In the genomic region with DNA sequence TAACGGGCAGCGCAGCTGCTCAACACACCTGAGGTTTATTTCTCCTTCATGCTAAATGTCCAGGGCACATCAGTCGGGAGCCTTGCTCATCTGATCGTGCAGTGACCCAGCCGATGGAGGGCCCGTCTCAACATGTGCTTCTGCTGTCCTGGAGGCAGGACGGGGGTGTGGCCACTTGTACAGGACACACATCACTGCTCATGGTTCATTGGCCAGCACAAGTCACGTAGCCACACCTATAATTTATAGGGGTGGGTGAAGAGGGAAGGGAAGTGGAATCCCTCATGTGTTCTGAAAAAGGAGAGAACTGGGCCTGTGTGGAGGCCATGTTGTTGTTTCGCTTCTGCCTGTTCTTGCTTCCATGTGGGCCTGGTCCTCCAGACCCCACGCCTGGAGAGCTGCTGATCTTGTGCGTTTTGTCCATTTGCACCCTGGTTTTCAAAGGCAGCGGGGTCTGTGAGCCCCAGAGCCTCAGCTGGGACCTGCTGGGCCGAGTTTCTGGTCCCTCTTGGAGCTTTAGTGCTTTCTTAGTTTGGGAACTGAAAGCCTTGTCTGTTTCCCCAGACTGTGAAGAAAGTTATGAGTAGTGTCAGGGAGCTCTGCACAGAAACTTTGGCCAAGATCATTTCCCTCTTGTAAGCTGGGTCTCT, we compare ENCODE assay signal across 9 cellular contexts.
DNase-seq lines count a peak whose midpoint lies in the region; ATAC-seq and TF ChIP-seq lines count a peak whose summit lies in the region.
"Had no signal": no experiment of that assay in that cellular context is flagged by ENCODE, and none has a peak within 500 bp of the region (broad histone marks: within the 10 kb centered on the region; RNA-seq: fewer than 3 reads in every experiment).

No MANE protein-coding gene starts in this region.

- CTCF ChIA-PET in A673 (lab: Charles Lee), result no interaction called here

- intact Hi-C loops in A673 (cut with micrococcal nuclease; ENCODE audit: unreplicated experiment), result no loop called here

- H3K27ac ChIP-seq in SJCRH30, result no peak overlapping the region
- H3K27ac ChIP-seq in A673 (ENCODE audit: low read depth, low read length, poor library complexity, severe bottlenecking), result no peak overlapping the region
- H3K27ac ChIP-seq: SK-N-MC had no signal

- peak; percentile 82 for ATAC-seq in HG03159 (IDR thresholded peaks at IDR 0.05; ENCODE audit: unreplicated experiment)

- peak overlapping the region; percentile 69 for H3K27ac Mint-ChIP-seq in T-helper 2 cell treated with Interferon-gamma antibody and Interleukin-4, amounts not matched to agents 5 μg/mL and 100 μg/mL, for 36 hours
- peak overlapping the region in 4 of 5 experiments; percentile 16 to 89 (median 56) for H3K27ac Mint-ChIP-seq in brain

- peaks cover 13% of the 10 kb centered on the region for H3K4me1 Mint-ChIP-seq in T-helper 2 cell treated with Interferon-gamma antibody and Interleukin-4, amounts not matched to agents 5 μg/mL and 100 μg/mL, for 36 hours (ENCODE audit: low read depth)
- H3K4me1 Mint-ChIP-seq in brain, result peaks cover 83% of the 10 kb centered on the region

- H3K27me3 Mint-ChIP-seq in T-helper 2 cell treated with Interferon-gamma antibody and Interleukin-4, amounts not matched to agents 5 μg/mL and 100 μg/mL, for 36 hours (ENCODE audit: low read depth), result no peaks in the 10 kb centered on the region
- no peaks in the 10 kb centered on the region for H3K27me3 Mint-ChIP-seq in brain

- no peak overlapping the region for H3K4me3 Mint-ChIP-seq in T-helper 2 cell treated with Interferon-gamma antibody and Interleukin-4, amounts not matched to agents 5 μg/mL and 100 μg/mL, for 36 hours
- no peak overlapping the region for H3K4me3 Mint-ChIP-seq in brain

- no peak overlapping the region for H3K4me3 ChIP-seq in SJCRH30
- H3K4me3 ChIP-seq in A673 (ENCODE audit: low read depth, low read length, poor library complexity, severe bottlenecking), result no peak overlapping the region
- H3K4me3 ChIP-seq: SK-N-MC had no signal

- H3K36me3 Mint-ChIP-seq in T-helper 2 cell treated with Interferon-gamma antibody and Interleukin-4, amounts not matched to agents 5 μg/mL and 100 μg/mL, for 36 hours (ENCODE audit: low read depth), result no peaks in the 10 kb centered on the region
- H3K36me3 Mint-ChIP-seq in brain, result peaks cover 8% of the 10 kb centered on the region

- H3K9me3 Mint-ChIP-seq in T-helper 2 cell treated with Interferon-gamma antibody and Interleukin-4, amounts not matched to agents 5 μg/mL and 100 μg/mL, for 36 hours, result no peaks in the 10 kb centered on the region
- no peaks in the 10 kb centered on the region for H3K9me3 Mint-ChIP-seq in brain

- DNase-seq in T-helper 2 cell treated with Interferon-gamma antibody and Interleukin-4, amounts not matched to agents 5 μg/mL and 100 μg/mL, for 36 hours (ENCODE audit: low spot score), result no peak
- no peak for DNase-seq in T-helper 2 cell
- DNase-seq in renal cortical epithelial cell (ENCODE audit: low read depth), result peak; percentile 65
- no peak for DNase-seq in SJCRH30
- DNase-seq in A673 (ENCODE audit: low spot score), result no peak
- no peak for DNase-seq in epidermal melanocyte (ENCODE audit: insufficient read length, low spot score)

- H3K4me1 ChIP-seq in SJCRH30, result no peaks in the 10 kb centered on the region
- peaks cover 4% of the 10 kb centered on the region for H3K4me1 ChIP-seq in A673 (ENCODE audit: insufficient read depth, low read length, poor library complexity, severe bottlenecking)

- H3K36me3 ChIP-seq in SJCRH30, result no peaks in the 10 kb centered on the region
- H3K36me3 ChIP-seq in A673 (ENCODE audit: insufficient read depth, low read length, poor library complexity, severe bottlenecking), result no peaks in the 10 kb centered on the region

- H3K27me3 ChIP-seq in SJCRH30 (no peaks in the 10 kb centered on the region), A673 (replicated peaks; ENCODE audit: insufficient read depth, low read depth, low read length, poor library complexity) (no peaks in the 10 kb centered on the region)

- TF ChIP-seq CTCF in brain (conservative IDR thresholded peaks at IDR 0.05) (no peak), A673 (conservative IDR thresholded peaks at IDR 0.05; ENCODE audit: low read depth, low read length) (no peak)

- BruUV-seq in A673 (replicated peaks; lab: Mats Ljungman, UMichigan), result no TSS peak

- no peaks in the 10 kb centered on the region for H3K9me3 ChIP-seq in SJCRH30 (replicated peaks)
- H3K9me3 ChIP-seq in A673 (ENCODE audit: low read depth, low read length, poor library complexity, severe bottlenecking), result no peaks in the 10 kb centered on the region

- POLR2A ChIA-PET in A673 (lab: Charles Lee; ENCODE audit: low non-redundant PET), result no interaction called here
